Comparison of ENCODE assay signal across 9 cellular contexts in the genomic region with DNA sequence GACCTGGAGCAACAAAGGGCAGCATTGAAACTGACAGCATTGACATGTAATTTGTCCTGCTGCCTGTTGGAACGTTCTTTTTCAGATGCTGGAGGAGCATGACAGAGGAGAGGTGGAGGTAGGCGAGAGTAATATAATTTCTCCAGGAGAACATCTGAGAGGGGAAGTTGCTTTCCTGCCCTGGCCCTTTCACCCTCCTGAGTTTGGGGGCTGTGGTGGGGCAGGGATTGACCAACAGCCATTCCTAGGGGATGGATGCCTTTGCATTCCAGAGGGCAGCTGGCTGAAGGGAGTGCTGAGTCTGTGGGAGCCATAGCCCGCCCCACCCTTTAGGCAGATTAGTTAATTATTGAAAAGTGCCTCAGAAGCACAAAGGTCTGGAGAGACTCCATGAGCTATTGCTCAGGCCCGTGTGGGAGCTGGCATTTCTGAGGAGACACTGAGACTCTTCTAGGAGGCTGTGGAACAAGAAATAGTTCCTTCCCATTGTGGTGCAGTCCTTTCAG.
DNase-seq lines count a peak whose midpoint lies in the region; TF ChIP-seq lines count a peak whose summit lies in the region.
"Had no signal": no experiment of that assay in that cellular context is flagged by ENCODE, and none has a peak within 500 bp of the region (broad histone marks: within the 10 kb centered on the region; RNA-seq: fewer than 3 reads in every experiment).

No MANE protein-coding gene starts in this region.

- TF ChIP-seq CTCF in epithelial cell of proximal tubule (conservative IDR thresholded peaks at IDR 0.05; ENCODE audit: low read depth, low read length), result no peak

- in situ Hi-C loops in ACHN (cut with HindIII; ENCODE audit: low pct_ligation_motif_present, low pct_unique_long_range_greater_than_20kb, low sequenced_read_pairs), result no loop called here

- peak overlapping the region; percentile 4 for H3K4me3 ChIP-seq in epithelial cell of proximal tubule (ENCODE audit: low read depth, low read length)

- DNase-seq in ACHN, result peak; percentile 90
- DNase-seq in NCI-H69 (lab: John Stamatoyannopoulos, UW), result peak; percentile 29
- DNase-seq in epithelial cell of proximal tubule (ENCODE audit: low read depth), result no peak
- DNase-seq in mucosa of gallbladder (ENCODE audit: low spot score), result peak; percentile 64
- DNase-seq in MV-4-11 (lab: John Stamatoyannopoulos, UW), result no peak
- no peak for DNase-seq in activated CD8-positive, alpha-beta memory T cell treated with anti-CD3 and anti-CD28 coated beads for 24 hours
- no peak for DNase-seq in activated CD4-positive, alpha-beta T cell treated with anti-CD3 and anti-CD28 coated beads for 4 hours
- DNase-seq in GDM1 (lab: John Stamatoyannopoulos, UW), result no peak
- DNase-seq: stimulated activated naive CD4-positive, alpha-beta T cell treated with Interleukin-2 at 50 U/mL for 16 hours had no signal

Comparison
In these comparisons a context has a peak if more than half of its experiments do, and no peak if none do; other contexts are left out.
1. DNase-seq: peak in ACHN (single experiment), NCI-H69 (single experiment) and mucosa of gallbladder (single experiment); none in epithelial cell of proximal tubule (single experiment), MV-4-11 (single experiment), activated CD8-positive, alpha-beta memory T cell treated with anti-CD3 and anti-CD28 coated beads for 24 hours (single experiment), activated CD4-positive, alpha-beta T cell treated with anti-CD3 and anti-CD28 coated beads for 4 hours (0 of 2) and GDM1 (single experiment).